21 cellular contexts compared by ENCODE assay signal in the genomic region with DNA sequence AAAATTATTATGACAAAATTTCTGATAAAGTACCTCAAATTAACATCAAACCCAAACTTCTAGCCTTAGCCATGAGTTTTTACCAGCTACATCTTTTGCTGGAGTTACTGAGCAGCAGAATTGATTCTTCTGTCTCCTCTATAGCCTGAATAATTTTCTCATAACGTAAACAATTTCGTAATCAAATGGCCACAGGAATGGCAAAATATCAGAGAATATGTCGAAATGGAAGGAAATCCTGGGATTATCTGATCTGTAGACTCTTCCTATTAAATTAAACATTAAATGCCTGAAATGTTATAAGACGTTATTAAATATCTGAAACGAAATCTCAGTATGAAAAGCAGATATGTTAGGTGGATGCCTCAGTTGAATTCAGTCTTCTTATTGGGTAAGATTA. TPM values are rescaled to one million over a fixed set of nuclear protein-coding genes. Genes with fewer than 3 reads are reported as not detected.
A peak's percentile ranks its signal among the peaks of the same experiment; 100 is the strongest.
DNase-seq lines count a peak whose midpoint lies in the region; ATAC-seq and TF ChIP-seq lines count a peak whose summit lies in the region.
"Had no signal": no experiment of that assay in that cellular context is flagged by ENCODE, and none has a peak within 500 bp of the region (broad histone marks: within the 10 kb centered on the region; RNA-seq: fewer than 3 reads in every experiment).

No MANE protein-coding gene starts in this region.

- TF ChIP-seq CTCF in epithelial cell of esophagus (IDR thresholded peaks at IDR 0.05; ENCODE audit: insufficient read depth, low read depth, low read length, missing control alignments), result no peak
- TF ChIP-seq CTCF in liver (IDR thresholded peaks at IDR 0.05; ENCODE audit: low read depth, low read length, missing input control), result no peak
- TF ChIP-seq CTCF in tibial artery (IDR thresholded peaks at IDR 0.05), result no peak

- 79% methylated on average over 5 of the region's 5 CpGs for WGBS in liver

- peaks cover 6 to 50% (median 23%) of the 10 kb centered on the region in 4 donors for H3K4me1 ChIP-seq in liver (ENCODE audit: control insufficient read depth in 4 of 4, insufficient read depth in 4 of 4, low read length in 3 of 4)
- H3K4me1 ChIP-seq in tibial artery, result peaks cover 0 to 88% (median 28%) of the 10 kb centered on the region in 4 donors

- no peaks in the 10 kb centered on the region for H3K9me3 ChIP-seq in liver (ENCODE audit: control insufficient read depth in 4 of 4, low read length in 3 of 4)
- no peaks in the 10 kb centered on the region for H3K9me3 ChIP-seq in tibial artery
- H3K9me3 ChIP-seq: mucosa of descending colon had no signal

- no peak overlapping the region for H3K4me3 ChIP-seq in epithelial cell of esophagus (ENCODE audit: low read length)
- H3K4me3 ChIP-seq in liver (ENCODE audit: low read depth in 1 of 3, low read length in 3 of 3), result no peak overlapping the region
- no peak overlapping the region for H3K4me3 ChIP-seq in tibial artery
- H3K4me3 ChIP-seq: coronary artery, mucosa of descending colon had no signal

- no peak for TF ChIP-seq RAD21 in liver (IDR thresholded peaks at IDR 0.05)

- peak overlapping the region; percentile 79 to 86 for H3K27ac ChIP-seq in liver (ENCODE audit: low read depth in 1 of 2, low read length in 2 of 2)
- peak overlapping the region; percentile 64 to 66 for H3K27ac ChIP-seq in tibial artery
- H3K27ac ChIP-seq: RWPE1 had no signal

- no peak overlapping the region for H3K9ac ChIP-seq in liver (ENCODE audit: low read depth in 1 of 2, low read length in 2 of 2)

- H3K27me3 ChIP-seq in liver (ENCODE audit: control insufficient read depth in 4 of 4, insufficient read depth in 4 of 4, low read length in 3 of 4) (no peaks in the 10 kb centered on the region), tibial artery (no peaks in the 10 kb centered on the region)

- intact Hi-C loops in tibial artery (cut with DNase I; ENCODE audit: low total_unique reads), result no loop called here

- no peaks in the 10 kb centered on the region for H3K36me3 ChIP-seq in liver (ENCODE audit: control insufficient read depth in 4 of 4, insufficient read depth in 3 of 4, low read depth in 1 of 4, low read length in 3 of 4)
- no peaks in the 10 kb centered on the region for H3K36me3 ChIP-seq in tibial artery

- peak; percentile 72 for DNase-seq in NCI-H460 (ENCODE audit: extremely low read depth, low read depth)
- peak; percentile 46 for DNase-seq in epithelial cell of esophagus (ENCODE audit: low read depth)
- no peak for DNase-seq in tibial artery
- DNase-seq in NCI-H1105 treated with DMSO at 0.1 percent for 48 hours (lab: John Stamatoyannopoulos, UW), result no peak
- DNase-seq in NCI-H2029 (lab: John Stamatoyannopoulos, UW), result no peak
- DNase-seq: activated B cell treated with CpG ODN at 0.5 μM for 24 hours, amygdala, C1 segment of cervical spinal cord, DMS 273 treated with DMSO at 0.1 percent for 48 hours, hypothalamus, left cardiac atrium, mucosa of descending colon, MV-4-11, NCI-H774, occipital lobe, T-helper 1 cell had no signal

- no peak for ATAC-seq in GM18520 (IDR thresholded peaks at IDR 0.05; ENCODE audit: unreplicated experiment)
- no peak for ATAC-seq in GM21825 (IDR thresholded peaks at IDR 0.05; ENCODE audit: unreplicated experiment)
- ATAC-seq: left cardiac atrium had no signal

TF ChIP-seq in liver, 16 proteins besides CTCF, POLR2A, EP300 and RAD21:
- TF ChIP-seq JUND (IDR thresholded peaks at IDR 0.05) (no peak), FOXA2 (IDR thresholded peaks at IDR 0.05) (no peak), GABPA (IDR thresholded peaks at IDR 0.05 in 1 of 2, conservative IDR thresholded peaks at IDR 0.05 in 1 of 2) (no peak), HNF4A (conservative IDR thresholded peaks at IDR 0.05) (no peak), RXRA (IDR thresholded peaks at IDR 0.05) (no peak), EGR1 (IDR thresholded peaks at IDR 0.05; ENCODE audit: low read depth in 2 of 2) (no peak), SP1 (IDR thresholded peaks at IDR 0.05) (no peak), HNF4G (IDR thresholded peaks at IDR 0.05) (no peak)
- TF ChIP-seq, protein P1, sequence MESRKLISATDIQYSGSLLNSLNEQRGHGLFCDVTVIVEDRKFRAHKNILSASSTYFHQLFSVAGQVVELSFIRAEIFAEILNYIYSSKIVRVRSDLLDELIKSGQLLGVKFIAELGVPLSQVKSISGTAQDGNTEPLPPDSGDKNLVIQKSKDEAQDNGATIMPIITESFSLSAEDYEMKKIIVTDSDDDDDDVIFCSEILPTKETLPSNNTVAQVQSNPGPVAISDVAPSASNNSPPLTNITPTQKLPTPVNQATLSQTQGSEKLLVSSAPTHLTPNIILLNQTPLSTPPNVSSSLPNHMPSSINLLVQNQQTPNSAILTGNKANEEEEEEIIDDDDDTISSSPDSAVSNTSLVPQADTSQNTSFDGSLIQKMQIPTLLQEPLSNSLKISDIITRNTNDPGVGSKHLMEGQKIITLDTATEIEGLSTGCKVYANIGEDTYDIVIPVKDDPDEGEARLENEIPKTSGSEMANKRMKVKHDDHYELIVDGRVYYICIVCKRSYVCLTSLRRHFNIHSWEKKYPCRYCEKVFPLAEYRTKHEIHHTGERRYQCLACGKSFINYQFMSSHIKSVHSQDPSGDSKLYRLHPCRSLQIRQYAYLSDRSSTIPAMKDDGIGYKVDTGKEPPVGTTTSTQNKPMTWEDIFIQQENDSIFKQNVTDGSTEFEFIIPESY (IDR thresholded peaks at IDR 0.05), result no peak

RNA-seq across cellular contexts. Expression of gene LURAP1L, which starts 41.1 kb away (rescaled TPM):
- total RNA-seq in NCI-H460 (2014; rRNA removed; shearing (Covaris generic)), result 17.5 and 21.5 TPM in 2 replicates
- polyA plus RNA-seq in NCI-H460 (2014; cell fraction: nucleus; rRNA removed), result 10.0 and 12.7 TPM in 2 replicates
- total RNA-seq in liver, result 10 to 100 TPM in 1 of 2 donors, 1 to 10 TPM in 1; 4.2 to 18.6 TPM
- 1 to 10 TPM; 7.8 to 9.9 TPM for polyA plus RNA-seq in liver
- total RNA-seq: activated B cell treated with CpG ODN at 0.5 μM for 24 hours had no signal

Comparison
In these comparisons a context has a peak if more than half of its experiments do, and no peak if none do; other contexts are left out.
1. DNase-seq: peak in NCI-H460 (single experiment) and epithelial cell of esophagus (single experiment); none in tibial artery (0 of 2), NCI-H1105 treated with DMSO at 0.1 percent for 48 hours (single experiment) and NCI-H2029 (single experiment).